1 cellular context compared by ENCODE assay signal in genomic region chr7:73646785-73647724, GRCh38.
TF ChIP-seq lines count a peak whose summit lies in the region.

No MANE protein-coding gene starts in this region.

TF ChIP-seq in A549, 52 proteins besides CTCF, POLR2A, EP300 and RAD21 (continued from another document):
- TF ChIP-seq ESRRA (IDR thresholded peaks at IDR 0.05; ENCODE audit: borderline replicate concordance, low read length), result no peak
- no peak for TF ChIP-seq FOSL2 (IDR thresholded peaks at IDR 0.05)
- TF ChIP-seq FOSL2 (CRISPR knock-in tag; IDR thresholded peaks at IDR 0.05), result no peak
- no peak for TF ChIP-seq ZSCAN20 (CRISPR knock-in tag; IDR thresholded peaks at IDR 0.05)
- TF ChIP-seq HES2 (IDR thresholded peaks at IDR 0.05), result no peak
- no peak for TF ChIP-seq E2F6 (IDR thresholded peaks at IDR 0.05; ENCODE audit: borderline replicate concordance, low read depth)
- TF ChIP-seq NFE2L2 (conservative IDR thresholded peaks at IDR 0.05; ENCODE audit: low read length), result no peak
- TF ChIP-seq NR3C1 (IDR thresholded peaks at IDR 0.05), result no peak
- no peak for TF ChIP-seq NPAS2 (CRISPR knock-in tag; IDR thresholded peaks at IDR 0.05; ENCODE audit: borderline replicate concordance)
- no peak for TF ChIP-seq FOSB (CRISPR knock-in tag; IDR thresholded peaks at IDR 0.05)
- no peak for TF ChIP-seq MAFK (IDR thresholded peaks at IDR 0.05; ENCODE audit: partially characterized antibody)
- no peak for TF ChIP-seq TFCP2L1 (CRISPR knock-in tag; IDR thresholded peaks at IDR 0.05)
- no peak for TF ChIP-seq PHF8 (IDR thresholded peaks at IDR 0.05; ENCODE audit: borderline replicate concordance, low read depth)
- TF ChIP-seq CBX8 (IDR thresholded peaks at IDR 0.05), result no peak
- no peak for TF ChIP-seq SREBF2 (IDR thresholded peaks at IDR 0.05)
- TF ChIP-seq PBX3 (IDR thresholded peaks at IDR 0.05), result no peak
- TF ChIP-seq MYC (IDR thresholded peaks at IDR 0.05; ENCODE audit: borderline replicate concordance, low read length), result no peak
